Comparison of ENCODE assay signal across 13 cellular contexts in the genomic region with DNA sequence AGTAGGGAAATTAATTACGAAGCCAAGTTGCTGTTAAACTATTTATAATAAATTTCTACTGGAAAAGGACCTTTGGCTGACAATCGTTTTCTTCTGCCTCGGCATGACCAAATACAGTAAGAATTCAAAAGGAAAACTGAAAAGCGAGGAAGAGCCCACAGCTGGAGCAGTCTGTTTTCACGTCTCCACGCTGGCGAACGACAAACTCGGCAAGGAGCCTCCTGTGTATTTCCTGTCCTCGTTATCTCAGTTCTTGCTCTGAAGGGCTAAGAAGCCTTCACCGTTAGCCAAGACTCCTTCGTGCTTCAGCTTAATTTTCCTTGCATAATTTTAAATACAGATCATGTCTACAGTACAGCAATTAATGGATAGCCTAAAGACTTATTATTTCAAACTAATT.
A peak's percentile ranks its signal among the peaks of the same experiment; 100 is the strongest.
DNase-seq lines count a peak whose midpoint lies in the region; ATAC-seq, FAIRE-seq and TF ChIP-seq lines count a peak whose summit lies in the region.
"Had no signal": no experiment of that assay in that cellular context is flagged by ENCODE, and none has a peak within 500 bp of the region (broad histone marks: within the 10 kb centered on the region; RNA-seq: fewer than 3 reads in every experiment).

No MANE protein-coding gene starts in this region.

- no peaks in the 10 kb centered on the region for H4K20me1 ChIP-seq in astrocyte (ENCODE audit: insufficient read depth, low read length)

- no peak for ATAC-seq in HG03565 (IDR thresholded peaks at IDR 0.05; ENCODE audit: unreplicated experiment)
- ATAC-seq in HG03280 (IDR thresholded peaks at IDR 0.05; ENCODE audit: unreplicated experiment): no peak
- ATAC-seq: stimulated activated naive CD8-positive, alpha-beta T cell treated with anti-CD3 and anti-CD28 coated beads, Interleukin-15, Interleukin-2, amounts not matched to agents 100 U/mL and 50 U/mL, for 24 hours had no signal

- H3K79me2 ChIP-seq in astrocyte (ENCODE audit: insufficient read depth, low read length): no peaks in the 10 kb centered on the region

- intact Hi-C loops in posterior vena cava (cut with DNase I): loop anchor here (10.0 kb wide), 3 partner anchors 70 to 510 kb away; a partner anchor contains a TSS

- H3K4me3 ChIP-seq in astrocyte (ENCODE audit: insufficient read depth, low read depth, low read length) (no peak overlapping the region), right atrium auricular region (peak overlapping the region in 1 of 2 donors; percentile 21)
- H3K4me3 ChIP-seq: spleen had no signal

- H3K27me3 Mint-ChIP-seq in astrocyte (ENCODE audit: low read depth, unreplicated experiment): no peaks in the 10 kb centered on the region
- H3K27me3 Mint-ChIP-seq: activated naive CD8-positive, alpha-beta T cell treated with anti-CD3 and anti-CD28 coated beads, Interleukin-2, amount 10 ng/mL, durations not matched to agents 7 days and 5 days had no signal

- H3K36me3 ChIP-seq in astrocyte (ENCODE audit: insufficient read depth, low read length) (no peaks in the 10 kb centered on the region), right atrium auricular region (no peaks in the 10 kb centered on the region)
- H3K36me3 ChIP-seq: spleen had no signal

- H3K9me3 ChIP-seq in astrocyte (ENCODE audit: insufficient read depth, low read depth, low read length) (no peaks in the 10 kb centered on the region), right atrium auricular region (no peaks in the 10 kb centered on the region)
- H3K9me3 ChIP-seq: spleen had no signal

- H3K9me3 Mint-ChIP-seq in astrocyte (ENCODE audit: unreplicated experiment): peaks cover 4% of the 10 kb centered on the region
- H3K9me3 Mint-ChIP-seq: activated naive CD8-positive, alpha-beta T cell treated with anti-CD3 and anti-CD28 coated beads, Interleukin-2, amount 10 ng/mL, durations not matched to agents 7 days and 5 days had no signal

- no peak overlapping the region for H3K9ac ChIP-seq in astrocyte (ENCODE audit: low read length)

- H3K27ac Mint-ChIP-seq in astrocyte (ENCODE audit: unreplicated experiment): no peak overlapping the region
- H3K27ac Mint-ChIP-seq: activated naive CD8-positive, alpha-beta T cell treated with anti-CD3 and anti-CD28 coated beads, Interleukin-2, amount 10 ng/mL, durations not matched to agents 7 days and 5 days had no signal

- no peak overlapping the region for H2AFZ ChIP-seq in astrocyte (ENCODE audit: low read depth, low read length)

- H3K4me1 ChIP-seq in astrocyte (ENCODE audit: insufficient read depth, low read length): peaks cover 12% of the 10 kb centered on the region
- peaks cover 0 to 28% of the 10 kb centered on the region in 2 donors for H3K4me1 ChIP-seq in right atrium auricular region

- H3K4me1 Mint-ChIP-seq in astrocyte (ENCODE audit: low read depth, unreplicated experiment): peaks cover 23% of the 10 kb centered on the region
- H3K4me1 Mint-ChIP-seq: activated naive CD8-positive, alpha-beta T cell treated with anti-CD3 and anti-CD28 coated beads, Interleukin-2, amount 10 ng/mL, durations not matched to agents 7 days and 5 days had no signal

- TF ChIP-seq CTCF in astrocyte (IDR thresholded peaks at IDR 0.05; ENCODE audit: insufficient read depth, low read depth, low read length): no peak
- TF ChIP-seq CTCF in right atrium auricular region (IDR thresholded peaks at IDR 0.05): no peak

- H3K4me3 Mint-ChIP-seq in astrocyte (ENCODE audit: unreplicated experiment): no peak overlapping the region
- H3K4me3 Mint-ChIP-seq: activated naive CD8-positive, alpha-beta T cell treated with anti-CD3 and anti-CD28 coated beads, Interleukin-2, amount 10 ng/mL, durations not matched to agents 7 days and 5 days had no signal

- FAIRE-seq in astrocyte (lab: Jason Lieb, UNC): peak; percentile 59

- H3K27ac ChIP-seq in astrocyte (ENCODE audit: low read depth, low read length): no peak overlapping the region
- peak overlapping the region; percentile 46 to 70 for H3K27ac ChIP-seq in right atrium auricular region

- H3K4me2 ChIP-seq in astrocyte (ENCODE audit: low read length): peak overlapping the region; percentile 65

- peaks cover 2% of the 10 kb centered on the region for H3K36me3 Mint-ChIP-seq in astrocyte (ENCODE audit: low read depth, unreplicated experiment)
- H3K36me3 Mint-ChIP-seq: activated naive CD8-positive, alpha-beta T cell treated with anti-CD3 and anti-CD28 coated beads, Interleukin-2, amount 10 ng/mL, durations not matched to agents 7 days and 5 days had no signal

- peak; percentile 78 for DNase-seq in EH (ENCODE audit: low read depth)
- peak; percentile 46 for DNase-seq in astrocyte (ENCODE audit: low read depth)
- no peak for DNase-seq in right atrium auricular region (ENCODE audit: low spot score)
- peak; percentile 85 for DNase-seq in posterior vena cava (ENCODE audit: low spot score)
- no peak for DNase-seq in GM19240 (ENCODE audit: insufficient read length, low spot score)
- no peak for DNase-seq in middle frontal gyrus (ENCODE audit: extremely low spot score, low spot score)
- DNase-seq: activated naive CD8-positive, alpha-beta T cell treated with anti-CD3 and anti-CD28 coated beads, Interleukin-2, amount 10 ng/mL, durations not matched to agents 7 days and 5 days; NCI-H748 treated with DMSO at 0.1 percent for 48 hours; spleen; stimulated activated naive CD8-positive, alpha-beta T cell treated with anti-CD3 and anti-CD28 coated beads, Interleukin-15, Interleukin-2, amounts not matched to agents 100 U/mL and 50 U/mL, for 24 hours; T1000 had no signal

- H3K27me3 ChIP-seq in astrocyte (ENCODE audit: insufficient read depth, low read length) (no peaks in the 10 kb centered on the region), right atrium auricular region (no peaks in the 10 kb centered on the region)
- H3K27me3 ChIP-seq: spleen had no signal

Comparison
In these comparisons a context has a peak if more than half of its experiments do, and no peak if none do; other contexts are left out.
1. DNase-seq: peak in EH (single experiment), astrocyte (single experiment) and posterior vena cava (single experiment); none in right atrium auricular region (single experiment), GM19240 (single experiment) and middle frontal gyrus (single experiment).